ENCODE assay signal across 21 cellular contexts in the genomic region with DNA sequence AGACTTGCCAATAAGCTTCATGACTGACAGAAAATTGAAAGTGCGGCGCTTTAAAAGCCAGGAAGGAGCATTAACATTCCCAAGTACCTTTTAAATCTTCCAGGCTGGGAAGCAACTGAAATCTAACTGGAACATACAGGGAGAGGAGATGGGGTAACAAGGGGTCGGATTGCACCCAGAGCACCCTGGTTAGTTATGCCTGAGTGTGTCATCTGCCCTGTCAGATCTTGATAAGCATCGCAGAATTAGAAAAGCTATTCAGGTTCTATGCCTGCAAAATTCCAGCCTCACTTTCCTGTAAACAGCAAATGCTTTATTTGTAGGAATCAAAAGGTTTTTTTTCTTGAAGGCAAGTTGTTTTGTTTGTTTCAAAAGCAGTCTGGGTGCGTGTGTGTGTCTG. TPM values are rescaled to one million over a fixed set of nuclear protein-coding genes. Genes with fewer than 3 reads are reported as not detected.
A peak's percentile ranks its signal among the peaks of the same experiment; 100 is the strongest.
DNase-seq lines count a peak whose midpoint lies in the region; ATAC-seq and TF ChIP-seq lines count a peak whose summit lies in the region.
"Had no signal": no experiment of that assay in that cellular context is flagged by ENCODE, and none has a peak within 500 bp of the region (broad histone marks: within the 10 kb centered on the region; RNA-seq: fewer than 3 reads in every experiment).

No MANE protein-coding gene starts in this region.

- no peak overlapping the region for H2BK120ac ChIP-seq in mesenchymal stem cell (ENCODE audit: low read depth, low read length)

- H3K27me3 Mint-ChIP-seq in activated CD4-positive, alpha-beta memory T cell treated with anti-CD3 and anti-CD28 coated beads for 36 hours: no peaks in the 10 kb centered on the region
- H3K27me3 Mint-ChIP-seq: activated naive CD8-positive, alpha-beta T cell treated with anti-CD3 and anti-CD28 coated beads, Interleukin-2, amount 50 U/mL, for 24 hours; CD8-positive, alpha-beta memory T cell had no signal

- H3K27ac Mint-ChIP-seq in activated CD4-positive, alpha-beta memory T cell treated with anti-CD3 and anti-CD28 coated beads for 36 hours: no peak overlapping the region
- H3K27ac Mint-ChIP-seq: activated naive CD8-positive, alpha-beta T cell treated with anti-CD3 and anti-CD28 coated beads, Interleukin-2, amount 50 U/mL, for 24 hours had no signal

- TF ChIP-seq CTCF in esophagus squamous epithelium (IDR thresholded peaks at IDR 0.05): no peak

- H2AK5ac ChIP-seq in mesenchymal stem cell (ENCODE audit: low read length, severe bottlenecking): no peak overlapping the region

- 84% methylated on average over 5 of the region's 5 CpGs for WGBS in mesenchymal stem cell
- WGBS in esophagus squamous epithelium, 2 donors: 77 to 78% methylated on average over 5 of the region's 5 CpGs

- H3K4me1 ChIP-seq in mesenchymal stem cell (ENCODE audit: control insufficient read depth, insufficient read depth, low read depth, low read length) (no peaks in the 10 kb centered on the region), esophagus squamous epithelium (peaks cover 0 to 27% (median 4%) of the 10 kb centered on the region in 3 donors)
- H3K4me1 ChIP-seq: left lung had no signal

- no peak for ATAC-seq in HG02642 (IDR thresholded peaks at IDR 0.05; ENCODE audit: poor library complexity, unreplicated experiment)
- ATAC-seq: activated naive CD8-positive, alpha-beta T cell treated with anti-CD3 and anti-CD28 coated beads, Interleukin-2, amount 50 U/mL, for 24 hours; left lung had no signal

- POLR2A ChIA-PET in activated CD4-positive, alpha-beta memory T cell treated with anti-CD3 and anti-CD28 coated beads for 36 hours (lab: Charles Lee): no interaction called here

- H3K4me1 Mint-ChIP-seq in activated CD4-positive, alpha-beta memory T cell treated with anti-CD3 and anti-CD28 coated beads for 36 hours (ENCODE audit: low read depth): no peaks in the 10 kb centered on the region
- H3K4me1 Mint-ChIP-seq: CD8-positive, alpha-beta memory T cell had no signal

- no peak overlapping the region for H3K4me3 ChIP-seq in mesenchymal stem cell (ENCODE audit: insufficient read depth in 1 of 2, low read depth in 1 of 2, low read length in 2 of 2)
- H3K4me3 ChIP-seq in esophagus squamous epithelium: no peak overlapping the region
- H3K4me3 ChIP-seq: cardiac muscle cell, left lung had no signal

- H3K4ac ChIP-seq in mesenchymal stem cell (ENCODE audit: low read depth in 1 of 2, low read length in 2 of 2): no peak overlapping the region

- H3K27ac ChIP-seq in mesenchymal stem cell (ENCODE audit: low read length, poor library complexity, severe bottlenecking) (no peak overlapping the region), esophagus squamous epithelium (no peak overlapping the region)
- H3K27ac ChIP-seq: cardiac muscle cell, epithelial cell of prostate, left lung had no signal

- no peak overlapping the region for H3K14ac ChIP-seq in mesenchymal stem cell (ENCODE audit: low read length in 2 of 2)

- no peak overlapping the region for H2AFZ ChIP-seq in mesenchymal stem cell (ENCODE audit: low read depth, low read length)

- no peak overlapping the region for H2BK5ac ChIP-seq in mesenchymal stem cell (ENCODE audit: low read depth, low read length, poor library complexity, severe bottlenecking)

- H3K23ac ChIP-seq in mesenchymal stem cell (ENCODE audit: low read length in 2 of 2): no peak overlapping the region

- no peak overlapping the region for H3K4me3 Mint-ChIP-seq in activated CD4-positive, alpha-beta memory T cell treated with anti-CD3 and anti-CD28 coated beads for 36 hours
- H3K4me3 Mint-ChIP-seq: activated naive CD8-positive, alpha-beta T cell treated with anti-CD3 and anti-CD28 coated beads, Interleukin-2, amount 50 U/mL, for 24 hours; CD8-positive, alpha-beta memory T cell had no signal

- peak; percentile 49 for DNase-seq in A172 (ENCODE audit: low spot score)
- peak; percentile 52 for DNase-seq in M059J (ENCODE audit: low read depth)
- peak; percentile 84 for DNase-seq in amniotic epithelial cell (ENCODE audit: low read depth)
- DNase-seq in mesenchymal stem cell: peak; percentile 3
- DNase-seq in esophagus squamous epithelium (lab: John Stamatoyannopoulos, UW): no peak
- no peak for DNase-seq in SKM-1 (lab: John Stamatoyannopoulos, UW; ENCODE audit: unreplicated experiment)
- no peak for DNase-seq in activated CD4-positive, alpha-beta memory T cell treated with anti-CD3 and anti-CD28 coated beads for 36 hours
- DNase-seq: activated CD4-positive, CD25-positive, alpha-beta regulatory T cell; activated naive CD8-positive, alpha-beta T cell treated with anti-CD3 and anti-CD28 coated beads, Interleukin-2, amount 50 U/mL, for 24 hours; CD8-positive, alpha-beta memory T cell; DMS53; HCEC 1CT; left lung; NCI-H1694 treated with DMSO at 0.1 percent for 48 hours; SHP77 treated with DMSO at 0.1 percent for 48 hours; stimulated activated CD4-positive, alpha-beta T cell treated with anti-CD3 and anti-CD28 coated beads, Interleukin-12 subunit alpha, Interleukin-12 subunit beta, amount 100 ng/mL, for 4 hours; stimulated activated CD8-positive, alpha-beta memory T cell treated with anti-CD3 and anti-CD28 coated beads, Interleukin-4, amount 100 ng/mL, for 48 hours; substantia nigra had no signal

- H3K18ac ChIP-seq in mesenchymal stem cell (ENCODE audit: low read depth in 1 of 2, low read length in 2 of 2): no peak overlapping the region

- H3K9ac ChIP-seq in mesenchymal stem cell (ENCODE audit: low read length): no peak overlapping the region

- CTCF ChIA-PET in activated CD4-positive, alpha-beta memory T cell treated with anti-CD3 and anti-CD28 coated beads for 36 hours (lab: Charles Lee): no interaction called here

- H3K27me3 ChIP-seq in mesenchymal stem cell (ENCODE audit: control insufficient read depth in 1 of 2, insufficient read depth in 1 of 2, low read length in 2 of 2) (no peaks in the 10 kb centered on the region), esophagus squamous epithelium (no peaks in the 10 kb centered on the region)
- H3K27me3 ChIP-seq: left lung had no signal

- no peaks in the 10 kb centered on the region for H3K79me1 ChIP-seq in mesenchymal stem cell (replicated peaks; ENCODE audit: low read length, poor library complexity, severe bottlenecking)

- H4K8ac ChIP-seq in mesenchymal stem cell (ENCODE audit: low read length): no peak overlapping the region

- no peaks in the 10 kb centered on the region for H3K36me3 ChIP-seq in mesenchymal stem cell (ENCODE audit: control insufficient read depth in 1 of 2, insufficient read depth in 2 of 2, low read depth in 1 of 2, low read length in 2 of 2)
- no peaks in the 10 kb centered on the region for H3K36me3 ChIP-seq in esophagus squamous epithelium
- H3K36me3 ChIP-seq: cardiac muscle cell, left lung had no signal

- H3K9me3 ChIP-seq in mesenchymal stem cell (ENCODE audit: control insufficient read depth, low read length): no peaks in the 10 kb centered on the region
- no peaks in the 10 kb centered on the region for H3K9me3 ChIP-seq in esophagus squamous epithelium
- H3K9me3 ChIP-seq: left lung had no signal

- H2BK12ac ChIP-seq in mesenchymal stem cell (ENCODE audit: low read length in 2 of 2): no peak overlapping the region

- H3K4me2 ChIP-seq in mesenchymal stem cell (ENCODE audit: low read length, poor library complexity, severe bottlenecking): no peak overlapping the region

- no peak overlapping the region for H4K91ac ChIP-seq in mesenchymal stem cell (ENCODE audit: low read length)

- no peak overlapping the region for H2BK15ac ChIP-seq in mesenchymal stem cell (ENCODE audit: low read depth, poor library complexity, severe bottlenecking)

- TF ChIP-seq POLR2A in esophagus squamous epithelium (IDR thresholded peaks at IDR 0.05): no peak

- intact Hi-C loops in esophagus squamous epithelium (cut with DNase I): no loop called here
- intact Hi-C loops in activated CD4-positive, alpha-beta memory T cell treated with anti-CD3 and anti-CD28 coated beads for 36 hours (cut with micrococcal nuclease): no loop called here

- peaks cover 53% of the 10 kb centered on the region for H3K36me3 Mint-ChIP-seq in activated CD4-positive, alpha-beta memory T cell treated with anti-CD3 and anti-CD28 coated beads for 36 hours

- no peaks in the 10 kb centered on the region for H3K9me3 Mint-ChIP-seq in activated CD4-positive, alpha-beta memory T cell treated with anti-CD3 and anti-CD28 coated beads for 36 hours
- H3K9me3 Mint-ChIP-seq: activated naive CD8-positive, alpha-beta T cell treated with anti-CD3 and anti-CD28 coated beads, Interleukin-2, amount 50 U/mL, for 24 hours; CD8-positive, alpha-beta memory T cell had no signal

RNA-seq across cellular contexts. Expression of a gene that starts 58.5 kb away (rescaled TPM):
- 269 and 369 TPM in 2 replicates for total RNA-seq in A172 (2014; rRNA removed; shearing (Covaris generic))
- total RNA-seq in M059J (2014; rRNA removed; shearing (Covaris generic)): 218 and 303 TPM in 2 replicates
- polyA plus RNA-seq in mesenchymal stem cell (2013, experiment 1 of 2): 207 TPM
- polyA plus RNA-seq in mesenchymal stem cell (2013, experiment 2 of 2): 206 TPM
- total RNA-seq in esophagus squamous epithelium: 100 to 1,000 TPM; 282 to 394 (median 357) TPM
- total RNA-seq in activated CD4-positive, alpha-beta memory T cell treated with anti-CD3 and anti-CD28 coated beads for 36 hours: 100 to 1,000 TPM; 388 to 398 TPM

Comparison
In these comparisons a context has a peak if more than half of its experiments do, and no peak if none do; other contexts are left out.
1. DNase-seq: peak in A172 (single experiment), M059J (single experiment), amniotic epithelial cell (single experiment) and mesenchymal stem cell (single experiment); none in esophagus squamous epithelium (single experiment), SKM-1 (single experiment) and activated CD4-positive, alpha-beta memory T cell treated with anti-CD3 and anti-CD28 coated beads for 36 hours (single experiment).